27 cellular contexts compared by ENCODE assay signal in genomic region chr6:168725821-168726220, GRCh38.
"Had no signal": no experiment of that assay in that cellular context is flagged by ENCODE, and none has a peak within 500 bp of the region (broad histone marks: within the 10 kb centered on the region; RNA-seq: fewer than 3 reads in every experiment).

No MANE protein-coding gene starts in this region.

- H3K9me3 ChIP-seq: ascending aorta, body of pancreas, MG63, SK-N-SH had no signal

- H3K27ac ChIP-seq: ascending aorta, body of pancreas, coronary artery had no signal

- H3K4me3 ChIP-seq: ascending aorta, body of pancreas, coronary artery, MG63 had no signal

- DNase-seq: activated CD4-positive, alpha-beta T cell treated with anti-CD3 and anti-CD28 coated beads for 4 hours; activated CD4-positive, alpha-beta T cell treated with anti-CD3 and anti-CD28 coated beads, Interleukin-2, amount 50 U/mL, for 4 hours; activated CD8-positive, alpha-beta memory T cell treated with anti-CD3 and anti-CD28 coated beads, Interleukin-2, amount 50 U/mL, for 48 hours; activated CD8-positive, alpha-beta T cell treated with anti-CD3 and anti-CD28 coated beads, Interleukin-2, amount 10 ng/mL, durations not matched to agents 7 days and 5 days; activated naive CD8-positive, alpha-beta T cell treated with anti-CD3 and anti-CD28 coated beads, Interleukin-2, amount 50 U/mL, for 24 hours; activated T-cell treated with anti-CD3 and anti-CD28 coated beads, Interleukin-2, amount 50 U/mL, for 1 hour; amniotic stem cell; body of pancreas; central memory CD4-positive, alpha-beta T cell; MG63; NCI-H1436; NCI-H187 treated with DMSO at 0.1 percent for 48 hours; NCI-H2081 treated with DMSO at 0.1 percent for 48 hours; NCI-H2171; NCI-H226; NCI-H524; NCI-H82; OCI-M1; RPMI8226; SK-N-SH; T-helper 1 cell had no signal

- ATAC-seq: activated CD4-positive, CD25-positive, alpha-beta regulatory T cell treated with anti-CD3 and anti-CD28 coated beads, Interleukin-2, amount 50 U/mL, for 24 hours; activated CD8-positive, alpha-beta T cell treated with anti-CD3 and anti-CD28 coated beads, Interleukin-2, amount 10 ng/mL, durations not matched to agents 7 days and 5 days; activated naive CD4-positive, alpha-beta T cell treated with anti-CD3 and anti-CD28 coated beads, Interleukin-2, amount 50 U/mL, for 72 hours; activated naive CD8-positive, alpha-beta T cell treated with anti-CD3 and anti-CD28 coated beads, Interleukin-2, amount 50 U/mL, for 24 hours; body of pancreas; Panc1; Right ventricle myocardium inferior had no signal

- H3K27me3 ChIP-seq: ascending aorta, body of pancreas, MG63 had no signal

- H3K4me2 ChIP-seq: SK-N-SH had no signal

- H3K36me3 ChIP-seq: ascending aorta, MG63 had no signal

- H3K9ac ChIP-seq: SK-N-SH had no signal

- H3K4me1 ChIP-seq: ascending aorta, body of pancreas had no signal
